ENCODE assay signal across 11 cellular contexts in genomic region chr20:38697306-38697705, GRCh38. TPM values are rescaled to one million over a fixed set of nuclear protein-coding genes. Genes with fewer than 3 reads are reported as not detected.
"Had no signal": no experiment of that assay in that cellular context is flagged by ENCODE, and none has a peak within 500 bp of the region (broad histone marks: within the 10 kb centered on the region; RNA-seq: fewer than 3 reads in every experiment).

No MANE protein-coding gene starts in this region.

- H2AFZ ChIP-seq: GM23248, GM23338 had no signal

- H3K27ac ChIP-seq: GM23248 had no signal

- H3K4me2 ChIP-seq: GM23338 had no signal

- H3K9ac ChIP-seq: GM23248 had no signal

- DNase-seq: GM23248, GOT3, H7, H9, HCEC 1CT, HFFc6 had no signal

- ATAC-seq: GM23338, HCT116 had no signal

- FAIRE-seq: H1, H54 had no signal

- H3K4me3 ChIP-seq: GM23248, GM23338 had no signal

RNA-seq across cellular contexts. Expression of gene SLC32A1, which starts 27.0 kb away (rescaled TPM):
- total RNA-seq: GM23248, H4, H7, HFFc6 had no signal
- polyA plus RNA-seq: GM23248, GM23338 had no signal
